In genomic region chr11:7909585-7910325, GRCh38 we compare ENCODE assay signal across 23 cellular contexts. TPM values are rescaled to one million over a fixed set of nuclear protein-coding genes. Genes with fewer than 3 reads are reported as not detected.
"Had no signal": no experiment of that assay in that cellular context is flagged by ENCODE, and none has a peak within 500 bp of the region (broad histone marks: within the 10 kb centered on the region; RNA-seq: fewer than 3 reads in every experiment).

No MANE protein-coding gene starts in this region.

- H3K9me3 ChIP-seq: body of pancreas, gastroesophageal sphincter, heart left ventricle, spleen, thoracic aorta had no signal

- H3K4me3 ChIP-seq: body of pancreas, gastroesophageal sphincter, heart left ventricle, spleen, thoracic aorta had no signal

- ATAC-seq: activated CD8-positive, alpha-beta T cell treated with anti-CD3 and anti-CD28 coated beads for 36 hours; activated T-helper 17 cell treated with anti-CD3 and anti-CD28 coated beads, Interleukin-2, amount 50 U/mL, for 72 hours; body of pancreas; gastroesophageal sphincter; heart left ventricle; stimulated activated naive B cell treated with anti-CD40 and anti-IgM and Interleukin-4, amounts not matched to agents 10 μg/mL and 1 μg/mL and 100 μg/mL, for 72 hours had no signal

- H3K4me1 ChIP-seq: gastroesophageal sphincter, heart left ventricle, spleen had no signal

- H3K27ac Mint-ChIP-seq: activated CD4-positive, alpha-beta T cell treated with anti-CD3 and anti-CD28 coated beads, Interleukin-2, amount 10 ng/mL, durations not matched to agents 24 days and 14 days; activated CD8-positive, alpha-beta T cell treated with anti-CD3 and anti-CD28 coated beads for 36 hours; activated T-helper 17 cell treated with anti-CD3 and anti-CD28 coated beads, Interleukin-2, amount 50 U/mL, for 72 hours; immature natural killer cell; nephron progenitor cell; stimulated activated naive B cell treated with anti-CD40 and anti-IgM and Interleukin-4, amounts not matched to agents 10 μg/mL and 1 μg/mL and 100 μg/mL, for 72 hours had no signal

- DNase-seq: activated CD4-positive, alpha-beta T cell treated with anti-CD3 and anti-CD28 coated beads, Interleukin-2, amount 10 ng/mL, durations not matched to agents 24 days and 14 days; activated CD4-positive, CD25-positive, alpha-beta regulatory T cell; activated CD8-positive, alpha-beta T cell treated with anti-CD3 and anti-CD28 coated beads for 36 hours; activated naive CD4-positive, alpha-beta T cell; activated T-cell treated with anti-CD3 and anti-CD28 coated beads, Interleukin-2, amount 50 U/mL, for 1 hour; body of pancreas; heart left ventricle; immature natural killer cell; nephron progenitor cell; nucleus accumbens; retina; spleen; stimulated activated naive B cell treated with anti-CD40 and anti-IgM and Interleukin-4, amounts not matched to agents 10 μg/mL and 1 μg/mL and 100 μg/mL, for 72 hours; T-helper 1 cell; T-helper 9 cell had no signal

- H3K27ac ChIP-seq: body of pancreas, gastroesophageal sphincter, heart left ventricle, spleen, thoracic aorta had no signal

- H3K36me3 ChIP-seq: gastroesophageal sphincter, heart left ventricle, spleen, thoracic aorta had no signal

- H3K4me1 Mint-ChIP-seq: activated CD4-positive, alpha-beta T cell treated with anti-CD3 and anti-CD28 coated beads, Interleukin-2, amount 10 ng/mL, durations not matched to agents 24 days and 14 days; activated T-helper 17 cell treated with anti-CD3 and anti-CD28 coated beads, Interleukin-2, amount 50 U/mL, for 72 hours; immature natural killer cell; stimulated activated naive B cell treated with anti-CD40 and anti-IgM and Interleukin-4, amounts not matched to agents 10 μg/mL and 1 μg/mL and 100 μg/mL, for 72 hours had no signal

- H3K9me3 Mint-ChIP-seq: activated CD4-positive, alpha-beta T cell treated with anti-CD3 and anti-CD28 coated beads, Interleukin-2, amount 10 ng/mL, durations not matched to agents 24 days and 14 days; activated CD8-positive, alpha-beta T cell treated with anti-CD3 and anti-CD28 coated beads for 36 hours; activated T-helper 17 cell treated with anti-CD3 and anti-CD28 coated beads, Interleukin-2, amount 50 U/mL, for 72 hours; immature natural killer cell; nephron progenitor cell; stimulated activated naive B cell treated with anti-CD40 and anti-IgM and Interleukin-4, amounts not matched to agents 10 μg/mL and 1 μg/mL and 100 μg/mL, for 72 hours had no signal

- H3K36me3 Mint-ChIP-seq: immature natural killer cell; stimulated activated naive B cell treated with anti-CD40 and anti-IgM and Interleukin-4, amounts not matched to agents 10 μg/mL and 1 μg/mL and 100 μg/mL, for 72 hours had no signal

- H3K27me3 ChIP-seq: body of pancreas had no signal

- H3K4me3 Mint-ChIP-seq: activated CD4-positive, alpha-beta T cell treated with anti-CD3 and anti-CD28 coated beads, Interleukin-2, amount 10 ng/mL, durations not matched to agents 24 days and 14 days; activated CD8-positive, alpha-beta T cell treated with anti-CD3 and anti-CD28 coated beads for 36 hours; activated T-helper 17 cell treated with anti-CD3 and anti-CD28 coated beads, Interleukin-2, amount 50 U/mL, for 72 hours; immature natural killer cell; nephron progenitor cell; stimulated activated naive B cell treated with anti-CD40 and anti-IgM and Interleukin-4, amounts not matched to agents 10 μg/mL and 1 μg/mL and 100 μg/mL, for 72 hours had no signal

RNA-seq across cellular contexts. Expression of gene OR10A6, which starts 21.3 kb away (rescaled TPM):
- total RNA-seq: activated CD4-positive, alpha-beta T cell treated with anti-CD3 and anti-CD28 coated beads, Interleukin-2, amount 10 ng/mL, durations not matched to agents 24 days and 14 days; activated CD8-positive, alpha-beta T cell treated with anti-CD3 and anti-CD28 coated beads for 36 hours; activated T-helper 17 cell treated with anti-CD3 and anti-CD28 coated beads, Interleukin-2, amount 50 U/mL, for 72 hours; body of pancreas; cardiac septum; dermis microvascular lymphatic vessel endothelial cell; gastroesophageal sphincter; heart left ventricle; mesenteric fat pad; spleen; thoracic aorta; ureter had no signal
- polyA plus RNA-seq: esophagus, heart left ventricle, immature natural killer cell, spleen had no signal

RNA-seq across cellular contexts. Expression of gene OR10A3, which starts 31.8 kb away (rescaled TPM):
- total RNA-seq: activated CD4-positive, alpha-beta T cell treated with anti-CD3 and anti-CD28 coated beads, Interleukin-2, amount 10 ng/mL, durations not matched to agents 24 days and 14 days; activated CD8-positive, alpha-beta T cell treated with anti-CD3 and anti-CD28 coated beads for 36 hours; activated T-helper 17 cell treated with anti-CD3 and anti-CD28 coated beads, Interleukin-2, amount 50 U/mL, for 72 hours; body of pancreas; cardiac septum; dermis microvascular lymphatic vessel endothelial cell; gastroesophageal sphincter; heart left ventricle; mesenteric fat pad; spleen; thoracic aorta; ureter had no signal
- polyA plus RNA-seq: esophagus, heart left ventricle, immature natural killer cell, spleen had no signal

RNA-seq across cellular contexts. Expression of gene NLRP10, which starts 55.5 kb away (rescaled TPM):
- total RNA-seq: activated CD4-positive, alpha-beta T cell treated with anti-CD3 and anti-CD28 coated beads, Interleukin-2, amount 10 ng/mL, durations not matched to agents 24 days and 14 days; activated CD8-positive, alpha-beta T cell treated with anti-CD3 and anti-CD28 coated beads for 36 hours; activated T-helper 17 cell treated with anti-CD3 and anti-CD28 coated beads, Interleukin-2, amount 50 U/mL, for 72 hours; body of pancreas; cardiac septum; dermis microvascular lymphatic vessel endothelial cell; gastroesophageal sphincter; heart left ventricle; mesenteric fat pad; spleen; ureter had no signal
- polyA plus RNA-seq: esophagus, heart left ventricle, immature natural killer cell, spleen had no signal
